Comparison of ENCODE assay signal across 8 cellular contexts in the genomic region with DNA sequence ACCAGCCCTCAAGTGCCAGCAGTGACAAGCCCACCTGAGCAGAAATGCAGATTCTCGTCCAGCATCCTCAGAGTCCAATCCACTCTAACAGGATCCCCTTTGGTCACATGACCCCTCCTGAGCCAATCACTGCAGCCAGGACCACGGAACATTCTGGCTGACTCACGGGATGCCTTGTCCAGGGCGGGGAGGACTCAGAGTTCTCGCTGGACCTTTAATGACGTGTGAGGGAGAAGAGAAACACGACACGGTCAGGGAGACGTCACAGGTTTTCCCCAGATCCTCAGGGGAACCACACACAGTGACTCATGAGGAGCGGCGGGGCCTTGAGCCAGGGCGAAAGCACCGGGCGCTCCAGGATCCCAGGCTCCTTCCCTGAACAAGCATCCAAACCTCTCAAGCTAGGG.
DNase-seq lines count a peak whose midpoint lies in the region; ATAC-seq and TF ChIP-seq lines count a peak whose summit lies in the region.

No MANE protein-coding gene starts in this region.

- H3K9me3 Mint-ChIP-seq in type B pancreatic cell = no peaks in the 10 kb centered on the region
- no peaks in the 10 kb centered on the region for H3K9me3 Mint-ChIP-seq in activated T-helper 17 cell treated with anti-CD3 and anti-CD28 coated beads, Interleukin-2, amount 50 U/mL, for 72 hours

- peaks cover 7% of the 10 kb centered on the region for H3K4me1 ChIP-seq in lower lobe of right lung

- H3K36me3 Mint-ChIP-seq in type B pancreatic cell = no peaks in the 10 kb centered on the region
- H3K36me3 Mint-ChIP-seq in activated T-helper 17 cell treated with anti-CD3 and anti-CD28 coated beads, Interleukin-2, amount 50 U/mL, for 72 hours (ENCODE audit: low read depth) = no peaks in the 10 kb centered on the region

- H3K4me3 ChIP-seq in lower lobe of right lung = peak overlapping the region; percentile 10

- no peak for TF ChIP-seq CTCF in lower lobe of right lung (IDR thresholded peaks at IDR 0.05)
- no peak for TF ChIP-seq CTCF in type B pancreatic cell (conservative IDR thresholded peaks at IDR 0.05)

- peak in 2 of 3 experiments; percentile 70 to 82 for DNase-seq in NCI-H1417 (lab: John Stamatoyannopoulos, UW)
- DNase-seq in NCI-H1417 treated with DMSO at 0.1 percent for 48 hours (lab: John Stamatoyannopoulos, UW) = no peak
- peak; percentile 80 for DNase-seq in astrocyte of the hippocampus (ENCODE audit: low read depth, low spot score)
- peak; percentile 66 for DNase-seq in lower lobe of right lung
- DNase-seq in type B pancreatic cell (ENCODE audit: extremely low spot score, unreplicated experiment) = no peak
- DNase-seq in midbrain (lab: John Stamatoyannopoulos, UW) = no peak

- no peaks in the 10 kb centered on the region for H3K9me3 ChIP-seq in lower lobe of right lung

- no peaks in the 10 kb centered on the region for H3K27me3 ChIP-seq in lower lobe of right lung (ENCODE audit: low read depth)

- intact Hi-C loops in lower lobe of right lung (cut with DNase I) = no loop called here

- H3K27ac Mint-ChIP-seq in type B pancreatic cell = peak overlapping the region; percentile 93
- no peak overlapping the region for H3K27ac Mint-ChIP-seq in activated T-helper 17 cell treated with anti-CD3 and anti-CD28 coated beads, Interleukin-2, amount 50 U/mL, for 72 hours

- peaks cover 5% of the 10 kb centered on the region for H3K27me3 Mint-ChIP-seq in type B pancreatic cell
- peaks cover 21% of the 10 kb centered on the region for H3K27me3 Mint-ChIP-seq in activated T-helper 17 cell treated with anti-CD3 and anti-CD28 coated beads, Interleukin-2, amount 50 U/mL, for 72 hours

- H3K4me1 Mint-ChIP-seq in type B pancreatic cell (ENCODE audit: unreplicated experiment) = peaks cover 19% of the 10 kb centered on the region
- no peaks in the 10 kb centered on the region for H3K4me1 Mint-ChIP-seq in activated T-helper 17 cell treated with anti-CD3 and anti-CD28 coated beads, Interleukin-2, amount 50 U/mL, for 72 hours

- H3K36me3 ChIP-seq in lower lobe of right lung = no peaks in the 10 kb centered on the region

- no peak overlapping the region for H3K4me3 Mint-ChIP-seq in type B pancreatic cell
- no peak overlapping the region for H3K4me3 Mint-ChIP-seq in activated T-helper 17 cell treated with anti-CD3 and anti-CD28 coated beads, Interleukin-2, amount 50 U/mL, for 72 hours

- peak; percentile 90 to 93 for ATAC-seq in lower lobe of right lung
- no peak for ATAC-seq in activated T-helper 17 cell treated with anti-CD3 and anti-CD28 coated beads, Interleukin-2, amount 50 U/mL, for 72 hours (replicated peaks)
- no peak for ATAC-seq in GM19351 (IDR thresholded peaks at IDR 0.05; ENCODE audit: unreplicated experiment)

- peak overlapping the region; percentile 41 for H3K27ac ChIP-seq in lower lobe of right lung

Comparison
In these comparisons a context has a peak if more than half of its experiments do, and no peak if none do; other contexts are left out.
1. DNase-seq: peak in NCI-H1417 (2 of 3), astrocyte of the hippocampus (single experiment) and lower lobe of right lung (single experiment); none in NCI-H1417 treated with DMSO at 0.1 percent for 48 hours (single experiment), type B pancreatic cell (single experiment) and midbrain (single experiment).
2. ATAC-seq: peak in lower lobe of right lung (2 of 2); none in activated T-helper 17 cell treated with anti-CD3 and anti-CD28 coated beads, Interleukin-2, amount 50 U/mL, for 72 hours (single experiment) and GM19351 (single experiment).